ENCODE assay signal across 10 cellular contexts in the genomic region with DNA sequence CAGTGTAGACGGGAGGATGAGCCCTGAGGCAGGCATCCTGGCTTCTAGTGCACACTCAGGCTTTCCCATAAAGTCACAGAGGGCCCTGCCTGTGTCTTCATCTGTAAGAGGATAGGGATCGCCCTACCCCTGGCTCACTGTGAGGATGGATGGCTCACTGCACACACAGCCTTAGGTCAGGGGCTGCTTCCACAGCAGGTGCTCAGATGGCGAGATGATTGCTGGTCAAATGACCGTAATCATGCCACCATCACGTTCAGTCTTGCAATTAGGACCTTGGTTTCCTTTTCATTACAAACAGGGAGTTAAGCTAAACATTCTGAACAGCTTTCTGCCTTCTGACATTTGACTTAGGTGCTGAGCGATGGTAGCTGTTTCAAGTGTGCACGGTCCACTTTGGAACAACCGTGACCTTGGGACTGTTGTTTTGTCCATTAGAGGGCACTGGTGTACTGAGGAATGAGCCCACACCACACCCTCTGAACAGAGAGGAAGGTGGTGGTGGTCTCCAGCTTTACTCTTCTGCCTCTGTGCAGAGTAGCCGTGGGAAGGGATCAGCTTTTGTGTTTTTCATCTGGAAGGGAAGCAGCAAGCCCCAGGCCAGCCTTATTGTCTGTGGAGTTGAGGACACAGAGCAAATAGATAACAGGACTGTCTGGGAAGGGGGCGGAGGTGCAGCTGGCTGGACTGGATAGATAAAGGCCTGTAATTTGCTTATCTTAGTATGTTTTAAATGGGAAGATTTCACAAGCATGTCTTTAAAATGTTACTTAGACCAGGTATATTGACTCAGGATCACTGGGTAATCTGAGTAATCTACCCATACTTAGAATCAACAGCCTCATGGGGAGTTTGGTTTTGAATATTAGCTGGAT.
DNase-seq lines count a peak whose midpoint lies in the region; ATAC-seq and TF ChIP-seq lines count a peak whose summit lies in the region.
"Had no signal": no experiment of that assay in that cellular context is flagged by ENCODE, and none has a peak within 500 bp of the region (broad histone marks: within the 10 kb centered on the region; RNA-seq: fewer than 3 reads in every experiment).

No MANE protein-coding gene starts in this region.

- H3K4me3 ChIP-seq in Panc1 (ENCODE audit: low read depth in 2 of 2, low read length in 2 of 2), result no peak overlapping the region
- no peak overlapping the region for H3K4me3 ChIP-seq in heart left ventricle

- POLR2A ChIA-PET in activated CD8-positive, alpha-beta T cell treated with anti-CD3 and anti-CD28 coated beads for 36 hours (lab: Charles Lee), result no interaction called here
- POLR2A ChIA-PET in activated CD8-positive, alpha-beta T cell treated with anti-CD3 and anti-CD28 coated beads, Interleukin-2, amount 10 ng/mL, durations not matched to agents 7 days and 5 days (lab: Charles Lee), result no interaction called here
- POLR2A ChIA-PET in Panc1 (lab: Charles Lee), result interaction anchor here (0.6 kb wide), 1 partner anchor 66 kb away, joined by 4 read pairs; no protein-coding TSS in a partner anchor

- peaks cover 4% of the 10 kb centered on the region for H3K36me3 Mint-ChIP-seq in activated CD8-positive, alpha-beta T cell treated with anti-CD3 and anti-CD28 coated beads for 36 hours (ENCODE audit: low read depth)
- no peaks in the 10 kb centered on the region for H3K36me3 Mint-ChIP-seq in activated CD8-positive, alpha-beta T cell treated with anti-CD3 and anti-CD28 coated beads, Interleukin-2, amount 10 ng/mL, durations not matched to agents 7 days and 5 days (ENCODE audit: low read depth)
- H3K36me3 Mint-ChIP-seq in type B pancreatic cell, result peaks cover 48% of the 10 kb centered on the region

- intact Hi-C loops in activated CD8-positive, alpha-beta T cell treated with anti-CD3 and anti-CD28 coated beads for 36 hours (cut with micrococcal nuclease), result no loop called here
- intact Hi-C loops in Panc1 (cut with micrococcal nuclease; ENCODE audit: unreplicated experiment), result no loop called here
- intact Hi-C loops in heart left ventricle (cut with DNase I), result no loop called here

- no peaks in the 10 kb centered on the region for H3K27me3 Mint-ChIP-seq in activated CD8-positive, alpha-beta T cell treated with anti-CD3 and anti-CD28 coated beads for 36 hours
- peaks cover 10% of the 10 kb centered on the region for H3K27me3 Mint-ChIP-seq in activated CD8-positive, alpha-beta T cell treated with anti-CD3 and anti-CD28 coated beads, Interleukin-2, amount 10 ng/mL, durations not matched to agents 7 days and 5 days (ENCODE audit: low read depth)
- H3K27me3 Mint-ChIP-seq in type B pancreatic cell, result no peaks in the 10 kb centered on the region

- no peak for TF ChIP-seq CTCF in activated CD8-positive, alpha-beta T cell treated with anti-CD3 and anti-CD28 coated beads for 36 hours (IDR thresholded peaks at IDR 0.05)
- peak; percentile 72 for TF ChIP-seq CTCF in Panc1 (IDR thresholded peaks at IDR 0.05)
- peak in 9 of 12 donors; percentile 3 to 50 (median 38) for TF ChIP-seq CTCF in heart left ventricle (IDR thresholded peaks at IDR 0.05)
- peak; percentile 63 for TF ChIP-seq CTCF in type B pancreatic cell (conservative IDR thresholded peaks at IDR 0.05)

- no peak overlapping the region for H3K27ac ChIP-seq in Panc1 (ENCODE audit: low read length)
- no peak overlapping the region for H3K27ac ChIP-seq in heart left ventricle

- no peak for DNase-seq in activated CD8-positive, alpha-beta T cell treated with anti-CD3 and anti-CD28 coated beads for 36 hours
- DNase-seq in activated CD8-positive, alpha-beta T cell treated with anti-CD3 and anti-CD28 coated beads, Interleukin-2, amount 10 ng/mL, durations not matched to agents 7 days and 5 days, result no peak
- DNase-seq in Panc1 (ENCODE audit: low read depth, low spot score), result no peak
- DNase-seq in heart left ventricle, result no peak
- DNase-seq in type B pancreatic cell (ENCODE audit: extremely low spot score, unreplicated experiment), result no peak
- DNase-seq in SW480 (ENCODE audit: low spot score), result no peak
- no peak for DNase-seq in germinal center (ENCODE audit: low spot score)
- DNase-seq: CD4-positive, CD25-positive, alpha-beta regulatory T cell; stimulated activated naive CD4-positive, alpha-beta T cell treated with Interleukin-2 at 50 U/mL for 16 hours had no signal

- no peak overlapping the region for H3K4me3 Mint-ChIP-seq in activated CD8-positive, alpha-beta T cell treated with anti-CD3 and anti-CD28 coated beads for 36 hours
- no peak overlapping the region for H3K4me3 Mint-ChIP-seq in activated CD8-positive, alpha-beta T cell treated with anti-CD3 and anti-CD28 coated beads, Interleukin-2, amount 10 ng/mL, durations not matched to agents 7 days and 5 days
- no peak overlapping the region for H3K4me3 Mint-ChIP-seq in type B pancreatic cell
- H3K4me3 Mint-ChIP-seq: CD4-positive, CD25-positive, alpha-beta regulatory T cell had no signal

- H3K27ac Mint-ChIP-seq in activated CD8-positive, alpha-beta T cell treated with anti-CD3 and anti-CD28 coated beads for 36 hours, result no peak overlapping the region
- H3K27ac Mint-ChIP-seq in activated CD8-positive, alpha-beta T cell treated with anti-CD3 and anti-CD28 coated beads, Interleukin-2, amount 10 ng/mL, durations not matched to agents 7 days and 5 days, result no peak overlapping the region
- H3K27ac Mint-ChIP-seq in type B pancreatic cell, result peak overlapping the region; percentile 70
- H3K27ac Mint-ChIP-seq: CD4-positive, CD25-positive, alpha-beta regulatory T cell had no signal

- H3K9me3 ChIP-seq in Panc1 (ENCODE audit: control insufficient read depth, insufficient read depth, low read depth, low read length), result no peaks in the 10 kb centered on the region
- H3K9me3 ChIP-seq in heart left ventricle, result no peaks in the 10 kb centered on the region

- peaks cover 4% of the 10 kb centered on the region for H3K9me3 Mint-ChIP-seq in activated CD8-positive, alpha-beta T cell treated with anti-CD3 and anti-CD28 coated beads for 36 hours
- H3K9me3 Mint-ChIP-seq in activated CD8-positive, alpha-beta T cell treated with anti-CD3 and anti-CD28 coated beads, Interleukin-2, amount 10 ng/mL, durations not matched to agents 7 days and 5 days (ENCODE audit: insufficient read depth), result no peaks in the 10 kb centered on the region
- H3K9me3 Mint-ChIP-seq in type B pancreatic cell, result no peaks in the 10 kb centered on the region

- peaks cover 7% of the 10 kb centered on the region for H3K4me1 Mint-ChIP-seq in activated CD8-positive, alpha-beta T cell treated with anti-CD3 and anti-CD28 coated beads for 36 hours (ENCODE audit: low read depth)
- peaks cover 8% of the 10 kb centered on the region for H3K4me1 Mint-ChIP-seq in activated CD8-positive, alpha-beta T cell treated with anti-CD3 and anti-CD28 coated beads, Interleukin-2, amount 10 ng/mL, durations not matched to agents 7 days and 5 days (ENCODE audit: low read depth)
- peaks cover 14% of the 10 kb centered on the region for H3K4me1 Mint-ChIP-seq in type B pancreatic cell (ENCODE audit: unreplicated experiment)

- CTCF ChIA-PET in activated CD8-positive, alpha-beta T cell treated with anti-CD3 and anti-CD28 coated beads for 36 hours (lab: Charles Lee), result interaction anchor here (0.8 to 1.7 kb wide), 6 partner anchors 13 to 324 kb away, joined by 3 to 4 read pairs (median 3); no protein-coding TSS in a partner anchor
- CTCF ChIA-PET in activated CD8-positive, alpha-beta T cell treated with anti-CD3 and anti-CD28 coated beads, Interleukin-2, amount 10 ng/mL, durations not matched to agents 7 days and 5 days (lab: Charles Lee), result interaction anchor here (0.8 to 4.1 kb wide), 3 partner anchors 11 to 322 kb away, joined by 3 to 16 read pairs (median 6); no protein-coding TSS in a partner anchor
- CTCF ChIA-PET in Panc1 (lab: Charles Lee), result no interaction called here

- in situ Hi-C loops in Panc1 (cut with HindIII; ENCODE audit: low pct_unique_long_range_greater_than_20kb, low sequenced_read_pairs), result no loop called here

- H3K36me3 ChIP-seq in Panc1 (ENCODE audit: control insufficient read depth, insufficient read depth, low read length) (peaks cover 39% of the 10 kb centered on the region), heart left ventricle (peaks cover 0 to 55% (median 37%) of the 10 kb centered on the region in 9 donors)

- H3K27me3 ChIP-seq in Panc1 (ENCODE audit: control insufficient read depth, insufficient read depth, low read length), result no peaks in the 10 kb centered on the region
- no peaks in the 10 kb centered on the region for H3K27me3 ChIP-seq in heart left ventricle

- TF ChIP-seq POLR2A in heart left ventricle (IDR thresholded peaks at IDR 0.05), result no peak

- peak; percentile 37 for ATAC-seq in activated CD8-positive, alpha-beta T cell treated with anti-CD3 and anti-CD28 coated beads for 36 hours
- no peak for ATAC-seq in activated CD8-positive, alpha-beta T cell treated with anti-CD3 and anti-CD28 coated beads, Interleukin-2, amount 10 ng/mL, durations not matched to agents 7 days and 5 days
- ATAC-seq in Panc1 (peak; percentile 66), heart left ventricle (peak; percentile 75 to 81 (median 78)), GM21447 (IDR thresholded peaks at IDR 0.05; ENCODE audit: unreplicated experiment) (no peak)

- BruUV-seq in Panc1 (replicated peaks; lab: Mats Ljungman, UMichigan), result no TSS peak

- 61 to 69% (median 67%) methylated on average over 9 to 10 of the region's 10 CpGs for WGBS in heart left ventricle, 4 donors

- H3K4me1 ChIP-seq in Panc1 (ENCODE audit: control insufficient read depth, insufficient read depth, low read length) (peaks cover 16% of the 10 kb centered on the region), heart left ventricle (peaks cover 0 to 27% (median 6%) of the 10 kb centered on the region in 12 donors)

Comparison
In these comparisons a context has a peak if more than half of its experiments do, and no peak if none do; other contexts are left out.
1. ATAC-seq: peak in activated CD8-positive, alpha-beta T cell treated with anti-CD3 and anti-CD28 coated beads for 36 hours (single experiment), Panc1 (single experiment) and heart left ventricle (4 of 4); none in activated CD8-positive, alpha-beta T cell treated with anti-CD3 and anti-CD28 coated beads, Interleukin-2, amount 10 ng/mL, durations not matched to agents 7 days and 5 days (single experiment) and GM21447 (single experiment).